Comparison of ENCODE assay signal across 9 cellular contexts in the genomic region with DNA sequence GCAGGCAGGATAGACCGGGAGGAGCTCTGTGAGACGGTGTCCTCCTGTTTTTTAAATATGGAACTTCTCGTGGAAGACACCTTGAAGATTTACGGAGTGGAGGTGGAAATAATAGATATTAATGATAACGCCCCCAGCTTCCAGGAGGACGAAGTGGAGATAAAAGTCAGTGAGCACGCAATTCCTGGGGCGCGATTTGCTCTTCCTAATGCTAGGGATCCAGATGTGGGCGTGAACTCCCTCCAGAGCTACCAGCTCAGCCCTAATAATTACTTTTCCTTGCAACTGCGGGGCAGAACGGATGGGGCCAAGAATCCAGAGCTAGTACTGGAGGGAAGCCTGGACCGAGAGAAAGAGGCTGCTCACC. TPM values are rescaled to one million over a fixed set of nuclear protein-coding genes. Genes with fewer than 3 reads are reported as not detected.
DNase-seq lines count a peak whose midpoint lies in the region; ATAC-seq and TF ChIP-seq lines count a peak whose summit lies in the region.
"Had no signal": no experiment of that assay in that cellular context is flagged by ENCODE, and none has a peak within 500 bp of the region (broad histone marks: within the 10 kb centered on the region; RNA-seq: fewer than 3 reads in every experiment).

No MANE protein-coding gene starts in this region.

- no peaks in the 10 kb centered on the region for H4K20me1 ChIP-seq in smooth muscle cell (ENCODE audit: low read depth)

- H3K36me3 Mint-ChIP-seq in activated CD4-positive, alpha-beta T cell treated with anti-CD3 and anti-CD28 coated beads for 36 hours (ENCODE audit: low read depth) = peaks cover 35% of the 10 kb centered on the region

- H3K27ac Mint-ChIP-seq in activated CD4-positive, alpha-beta T cell treated with anti-CD3 and anti-CD28 coated beads for 36 hours = no peak overlapping the region

- peak overlapping the region; percentile 67 for H3K4me2 ChIP-seq in smooth muscle cell

- H3K9me3 ChIP-seq in smooth muscle cell (replicated peaks; ENCODE audit: low read depth) = peaks cover 56% of the 10 kb centered on the region
- H3K9me3 ChIP-seq in aorta (ENCODE audit: control insufficient read depth, low read length) = peaks cover 40% of the 10 kb centered on the region

- H3K79me2 ChIP-seq in smooth muscle cell (ENCODE audit: low read depth) = peaks cover 75% of the 10 kb centered on the region
- H3K79me2 ChIP-seq: parathyroid adenoma had no signal

- DNase-seq in activated CD4-positive, alpha-beta T cell treated with anti-CD3 and anti-CD28 coated beads for 36 hours = no peak
- DNase-seq in activated CD4-positive, alpha-beta T cell treated with anti-CD3 and anti-CD28 coated beads for 1 hour = no peak
- peak; percentile 45 for DNase-seq in fibroblast of the aortic adventitia (ENCODE audit: low read depth)
- DNase-seq in smooth muscle cell (lab: John Stamatoyannopoulos, UW; ENCODE audit: unreplicated experiment) = no peak
- no peak for DNase-seq in aorta
- DNase-seq in midbrain (lab: John Stamatoyannopoulos, UW) = no peak

- H3K9ac ChIP-seq in smooth muscle cell (ENCODE audit: low read depth) = no peak overlapping the region
- H3K9ac ChIP-seq: parathyroid adenoma had no signal

- peaks cover 34% of the 10 kb centered on the region for H3K9me3 Mint-ChIP-seq in activated CD4-positive, alpha-beta T cell treated with anti-CD3 and anti-CD28 coated beads for 36 hours (ENCODE audit: low read depth)

- peak overlapping the region; percentile 69 for H3K4me3 Mint-ChIP-seq in activated CD4-positive, alpha-beta T cell treated with anti-CD3 and anti-CD28 coated beads for 36 hours

- no peaks in the 10 kb centered on the region for H3K27me3 ChIP-seq in smooth muscle cell (ENCODE audit: low read depth)
- H3K27me3 ChIP-seq in aorta (ENCODE audit: control insufficient read depth in 1 of 2, insufficient read depth in 2 of 2, low read length in 1 of 2) = no peaks in the 10 kb centered on the region

- peaks cover 71% of the 10 kb centered on the region for H3K27me3 Mint-ChIP-seq in activated CD4-positive, alpha-beta T cell treated with anti-CD3 and anti-CD28 coated beads for 36 hours

- H3K27ac ChIP-seq in smooth muscle cell (ENCODE audit: low read depth) = no peak overlapping the region
- H3K27ac ChIP-seq in aorta (ENCODE audit: low read depth in 1 of 2, low read length in 2 of 2) = no peak overlapping the region
- H3K27ac ChIP-seq: parathyroid adenoma had no signal

- peaks cover 55% of the 10 kb centered on the region for H3K36me3 ChIP-seq in smooth muscle cell (ENCODE audit: low read depth)
- H3K36me3 ChIP-seq in aorta (ENCODE audit: control insufficient read depth in 1 of 2, insufficient read depth in 2 of 2, low read length in 1 of 2) = no peaks in the 10 kb centered on the region

- H3F3A ChIP-seq in smooth muscle cell (ENCODE audit: low read depth) = peaks cover 5% of the 10 kb centered on the region

- TF ChIP-seq CTCF in WI38 (IDR thresholded peaks at IDR 0.05; ENCODE audit: low read depth, low read length) (no peak), fibroblast of the aortic adventitia (IDR thresholded peaks at IDR 0.05; ENCODE audit: insufficient read depth, low read length) (no peak), smooth muscle cell (IDR thresholded peaks at IDR 0.05; ENCODE audit: borderline replicate concordance, insufficient read depth, poor library complexity, severe bottlenecking) (no peak)

- intact Hi-C loops in activated CD4-positive, alpha-beta T cell treated with anti-CD3 and anti-CD28 coated beads for 36 hours (cut with DNase I, micrococcal nuclease) = loop anchor here (1.0 to 10.0 kb wide), 6 partner anchors 56 to 197 kb away; partner anchors contain the start of genes PCDHB14 (in 1 of the 2) and PCDHGC3 (in 1 of the 2)
- intact Hi-C loops in aorta (cut with DNase I) = loop anchor here in 1 of 2 donors (5.0 kb wide), 2 partner anchors 49 to 106 kb away; partner anchors contain the start of genes PCDHGA6 and PCDHGB3

- H3K4me1 ChIP-seq in smooth muscle cell (ENCODE audit: low read depth) (peaks cover 5% of the 10 kb centered on the region), aorta (ENCODE audit: control insufficient read depth in 1 of 2, insufficient read depth in 2 of 2, low read length in 2 of 2) (no peaks in the 10 kb centered on the region)
- H3K4me1 ChIP-seq: parathyroid adenoma had no signal

- ATAC-seq in activated CD4-positive, alpha-beta T cell treated with anti-CD3 and anti-CD28 coated beads for 36 hours = no peak
- ATAC-seq in HG02763 (IDR thresholded peaks at IDR 0.05; ENCODE audit: unreplicated experiment) (no peak), aorta (ENCODE audit: low FRiP score) (no peak)

- H2AFZ ChIP-seq in smooth muscle cell (ENCODE audit: low read depth) = peak overlapping the region; percentile 44
- H2AFZ ChIP-seq: parathyroid adenoma had no signal

- peaks cover 2% of the 10 kb centered on the region for H3K4me1 Mint-ChIP-seq in activated CD4-positive, alpha-beta T cell treated with anti-CD3 and anti-CD28 coated beads for 36 hours

- 63% methylated on average over 13 of the region's 13 CpGs for WGBS in smooth muscle cell (ENCODE audit: low lambda C conversion rate)
- WGBS in aorta, 2 donors = 13% methylated on average over 13 of the region's 13 CpGs

- POLR2A ChIA-PET in activated CD4-positive, alpha-beta T cell treated with anti-CD3 and anti-CD28 coated beads for 36 hours (lab: Charles Lee) = no interaction called here

- CTCF ChIA-PET in activated CD4-positive, alpha-beta T cell treated with anti-CD3 and anti-CD28 coated beads for 36 hours (lab: Charles Lee) = interaction anchor here (0.6 to 3.3 kb wide), 30 partner anchors 9 to 635 kb away, joined by 3 to 32 read pairs (median 5); partner anchors contain the start of genes PCDHA1, PCDHB16, PCDHGA10 and PCDHGA12

- peak overlapping the region; percentile 36 for H3K4me3 ChIP-seq in WI38 (ENCODE audit: low read depth, low read length)
- peak overlapping the region; percentile 71 for H3K4me3 ChIP-seq in fibroblast of the aortic adventitia (ENCODE audit: low read depth, low read length)
- peak overlapping the region; percentile 50 for H3K4me3 ChIP-seq in smooth muscle cell
- H3K4me3 ChIP-seq in aorta (ENCODE audit: low read length in 2 of 2) = no peak overlapping the region

RNA-seq across cellular contexts. Expression of gene PCDHGA11, which starts 0.6 kb away (rescaled TPM):
- under 1 TPM in 1 of 2 experiments, not detected in 1; 0.07 TPM for total RNA-seq in activated CD4-positive, alpha-beta T cell treated with anti-CD3 and anti-CD28 coated beads for 36 hours
- total RNA-seq in fibroblast of the aortic adventitia (ENCODE audit: low replicate concordance) (7.6 and 17.8 TPM in 2 replicates), smooth muscle cell (8.7 and 13.2 TPM in 2 replicates), aorta (1 to 10 TPM; 7.1 to 9.2 TPM)
- polyA plus RNA-seq in smooth muscle cell (7.9 and 8.0 TPM in 2 replicates), aorta (under 1 TPM; 0.50 to 0.72 TPM)

RNA-seq across cellular contexts. Expression of gene PCDHGB7, which starts 4.0 kb away (rescaled TPM):
- not detected for total RNA-seq in activated CD4-positive, alpha-beta T cell treated with anti-CD3 and anti-CD28 coated beads for 36 hours
- total RNA-seq in fibroblast of the aortic adventitia (ENCODE audit: low replicate concordance) (16.7 and 22.1 TPM in 2 replicates), smooth muscle cell (25.3 and 37.5 TPM in 2 replicates), aorta (10 to 100 TPM; 12.7 to 24.7 TPM)
- polyA plus RNA-seq in smooth muscle cell (21.3 and 24.6 TPM in 2 replicates), aorta (1 to 10 TPM; 2.1 to 3.8 TPM)

RNA-seq across cellular contexts. Expression of gene PCDHGA10, which starts 8.7 kb away (rescaled TPM):
- under 1 TPM in 1 of 2 experiments, not detected in 1; 0.07 TPM for total RNA-seq in activated CD4-positive, alpha-beta T cell treated with anti-CD3 and anti-CD28 coated beads for 36 hours
- 10.6 and 22.2 TPM in 2 replicates for total RNA-seq in fibroblast of the aortic adventitia (ENCODE audit: low replicate concordance)
- 24.6 and 24.7 TPM in 2 replicates for total RNA-seq in smooth muscle cell
- polyA plus RNA-seq in smooth muscle cell = 10.9 and 11.1 TPM in 2 replicates
- total RNA-seq in aorta = 10 to 100 TPM in 1 of 2 donors, 1 to 10 TPM in 1; 6.1 to 11.4 TPM
- 1 to 10 TPM in 1 of 2 donors, under 1 TPM in 1; 0.61 to 1.1 TPM for polyA plus RNA-seq in aorta

RNA-seq across cellular contexts. Expression of gene PCDHGA12, which starts 8.8 kb away (rescaled TPM):
- under 1 TPM; 0.07 to 0.09 TPM for total RNA-seq in activated CD4-positive, alpha-beta T cell treated with anti-CD3 and anti-CD28 coated beads for 36 hours
- 39.7 and 50.5 TPM in 2 replicates for total RNA-seq in fibroblast of the aortic adventitia (ENCODE audit: low replicate concordance)
- 1.7 and 4.5 TPM in 2 replicates for total RNA-seq in smooth muscle cell
- 0.42 and 0.86 TPM in 2 replicates for polyA plus RNA-seq in smooth muscle cell
- 10 to 100 TPM in 1 of 2 donors, 1 to 10 TPM in 1; 7.9 to 18.8 TPM for total RNA-seq in aorta
- 1 to 10 TPM in 1 of 2 donors, under 1 TPM in 1; 0.75 to 2.5 TPM for polyA plus RNA-seq in aorta

RNA-seq across cellular contexts. Expression of gene PCDHGB6, which starts 13.7 kb away (rescaled TPM):
- not detected for total RNA-seq in activated CD4-positive, alpha-beta T cell treated with anti-CD3 and anti-CD28 coated beads for 36 hours
- total RNA-seq in fibroblast of the aortic adventitia (ENCODE audit: low replicate concordance) (3.8 and 5.8 TPM in 2 replicates), smooth muscle cell (12.4 and 17.1 TPM in 2 replicates), aorta (10 to 100 TPM in 1 of 2 donors, 1 to 10 TPM in 1; 9.5 to 14.6 TPM)
- polyA plus RNA-seq in smooth muscle cell (9.7 and 12.3 TPM in 2 replicates), aorta (1 to 10 TPM in 1 of 2 donors, under 1 TPM in 1; 0.38 to 2.4 TPM)

Comparison
In these comparisons a context has a peak if more than half of its experiments do, and no peak if none do; other contexts are left out.
1. H3K4me3 ChIP-seq: peak in WI38 (single experiment), fibroblast of the aortic adventitia (single experiment) and smooth muscle cell (single experiment); none in aorta (0 of 2).
2. RNA of gene PCDHGB7, which starts 4.0 kb away (total RNA-seq): 25.3 to 37.5 TPM in smooth muscle cell, 12.7 to 24.7 TPM in aorta and 16.7 to 22.1 TPM in fibroblast of the aortic adventitia; not detected in activated CD4-positive, alpha-beta T cell treated with anti-CD3 and anti-CD28 coated beads for 36 hours; every median in the first group is over 10 times any median in the second.
3. RNA of gene PCDHGA10, which starts 8.7 kb away (total RNA-seq): 24.6 to 24.7 TPM in smooth muscle cell, 10.6 to 22.2 TPM in fibroblast of the aortic adventitia and 6.1 to 11.4 TPM in aorta; 0.07 TPM in activated CD4-positive, alpha-beta T cell treated with anti-CD3 and anti-CD28 coated beads for 36 hours; every median in the first group is over 4 times any median in the second.